21 cellular contexts compared by ENCODE assay signal in genomic region chr9:25613709-25614108, GRCh38.
DNase-seq lines count a peak whose midpoint lies in the region; ATAC-seq, FAIRE-seq and TF ChIP-seq lines count a peak whose summit lies in the region.
"Had no signal": no experiment of that assay in that cellular context is flagged by ENCODE, and none has a peak within 500 bp of the region (broad histone marks: within the 10 kb centered on the region; RNA-seq: fewer than 3 reads in every experiment).

No MANE protein-coding gene starts in this region.

- no peak for FAIRE-seq in keratinocyte (lab: Jason Lieb, UNC)
- FAIRE-seq: G401.6, GM12892, H54 had no signal

- no peak overlapping the region for H3K27ac ChIP-seq in mammary epithelial cell (ENCODE audit: insufficient read depth, low read depth, low read length)
- no peak overlapping the region for H3K27ac ChIP-seq in breast epithelium
- H3K27ac ChIP-seq in keratinocyte (ENCODE audit: control insufficient read depth, insufficient read depth, low read length): no peak overlapping the region
- H3K27ac ChIP-seq in prostate gland: no peak overlapping the region
- H3K27ac ChIP-seq: 22Rv1, BLaER1, C4-2B, GM23248 had no signal

- H3K36me3 ChIP-seq in mammary epithelial cell (ENCODE audit: insufficient read depth, low read length): no peaks in the 10 kb centered on the region
- H3K36me3 ChIP-seq in breast epithelium: no peaks in the 10 kb centered on the region
- H3K36me3 ChIP-seq in keratinocyte (ENCODE audit: control insufficient read depth in 2 of 2, extremely low read depth in 1 of 2, insufficient read depth in 2 of 2, low read length in 2 of 2): no peaks in the 10 kb centered on the region
- no peaks in the 10 kb centered on the region for H3K36me3 ChIP-seq in prostate gland
- H3K36me3 ChIP-seq: BLaER1 had no signal

- TF ChIP-seq CTCF in mammary epithelial cell (conservative IDR thresholded peaks at IDR 0.05 in 1 of 2, IDR thresholded peaks at IDR 0.05 in 1 of 2; ENCODE audit: extremely low read depth in 1 of 2, insufficient read depth in 1 of 2, low read depth in 1 of 2, low read length in 2 of 2): no peak
- no peak for TF ChIP-seq CTCF in breast epithelium (IDR thresholded peaks at IDR 0.05)
- TF ChIP-seq CTCF in epithelial cell of esophagus (IDR thresholded peaks at IDR 0.05; ENCODE audit: insufficient read depth, low read depth, low read length, missing control alignments): no peak
- no peak for TF ChIP-seq CTCF in keratinocyte (optimal IDR thresholded peaks at IDR 0.05 in 1 of 3, IDR thresholded peaks at IDR 0.05 in 1 of 3, conservative IDR thresholded peaks at IDR 0.05 in 1 of 3; ENCODE audit: extremely low read depth in 1 of 3, insufficient read depth in 2 of 3, low read length in 3 of 3)
- TF ChIP-seq CTCF in prostate gland (IDR thresholded peaks at IDR 0.05): no peak

- H2AFZ ChIP-seq in mammary epithelial cell (ENCODE audit: low read depth, low read length): peak overlapping the region; percentile 32
- peak overlapping the region; percentile 63 for H2AFZ ChIP-seq in keratinocyte (ENCODE audit: control insufficient read depth, low read length)
- H2AFZ ChIP-seq: GM23248 had no signal

- WGBS in mammary epithelial cell (ENCODE audit: low coverage, missing lambda C conversion rate): 22% methylated on average over 3 of the region's 3 CpGs
- 38% methylated on average over 3 of the region's 3 CpGs for WGBS in prostate gland

- in situ Hi-C loops in mammary epithelial cell (cut with MboI; ENCODE audit: low sequenced_read_pairs in 2 of 2): no loop called here

- H3K4me1 ChIP-seq in mammary epithelial cell (ENCODE audit: insufficient read depth, low read length) (no peaks in the 10 kb centered on the region), breast epithelium (no peaks in the 10 kb centered on the region), keratinocyte (ENCODE audit: control insufficient read depth, extremely low read depth, insufficient read depth, low read length) (no peaks in the 10 kb centered on the region), prostate gland (replicated peaks) (no peaks in the 10 kb centered on the region)
- H3K4me1 ChIP-seq: BLaER1, Caco-2 had no signal

- H3K4me3 ChIP-seq in mammary epithelial cell (replicated peaks in 1 of 3; ENCODE audit: insufficient read depth in 1 of 3, low read depth in 2 of 3, low read length in 3 of 3): no peak overlapping the region
- no peak overlapping the region for H3K4me3 ChIP-seq in breast epithelium
- H3K4me3 ChIP-seq in epithelial cell of esophagus (ENCODE audit: low read length): no peak overlapping the region
- no peak overlapping the region for H3K4me3 ChIP-seq in keratinocyte (ENCODE audit: control insufficient read depth in 2 of 3, extremely low read depth in 1 of 3, insufficient read depth in 2 of 3, low read depth in 1 of 3, low read length in 3 of 3)
- no peak overlapping the region for H3K4me3 ChIP-seq in prostate gland
- H3K4me3 ChIP-seq: BLaER1, GM23248 had no signal

- intact Hi-C loops in mammary epithelial cell (cut with micrococcal nuclease) (no loop called here), breast epithelium (cut with DNase I; ENCODE audit: low total_unique reads) (no loop called here), prostate gland (cut with DNase I) (no loop called here)

- H3K9ac ChIP-seq in mammary epithelial cell (ENCODE audit: insufficient read depth, low read length) (no peak overlapping the region), keratinocyte (ENCODE audit: control insufficient read depth, extremely low read depth, insufficient read depth, low read length) (no peak overlapping the region)
- H3K9ac ChIP-seq: BLaER1, GM23248 had no signal

- TF ChIP-seq POLR2A in breast epithelium (IDR thresholded peaks at IDR 0.05): no peak
- no peak for TF ChIP-seq POLR2A in prostate gland (IDR thresholded peaks at IDR 0.05)

- no TSS peak for BruUV-seq in mammary epithelial cell (replicated peaks; lab: Mats Ljungman, UMichigan)

- DNase-seq in mammary epithelial cell: no peak
- no peak for DNase-seq in breast epithelium (ENCODE audit: low spot score in 2 of 2)
- DNase-seq in epithelial cell of esophagus (ENCODE audit: low read depth): peak; percentile 63
- no peak for DNase-seq in keratinocyte (ENCODE audit: low read depth, low spot score)
- peak; percentile 5 for DNase-seq in prostate gland (ENCODE audit: low spot score)
- DNase-seq in NCI-H2171 treated with DMSO at 0.1 percent for 48 hours (lab: John Stamatoyannopoulos, UW): no peak
- DNase-seq in amygdala (lab: John Stamatoyannopoulos, UW): no peak
- DNase-seq: Caco-2; CD4-positive, CD25-positive, alpha-beta regulatory T cell; CD8-positive, alpha-beta T cell; DMS153; DND-41; GM23248; HCEC 1CT had no signal

- H3K79me2 ChIP-seq in mammary epithelial cell (ENCODE audit: insufficient read depth, low read length): no peaks in the 10 kb centered on the region
- H3K79me2 ChIP-seq in keratinocyte (ENCODE audit: control insufficient read depth, insufficient read depth, low read length): no peaks in the 10 kb centered on the region

- H3K9me3 ChIP-seq in mammary epithelial cell (replicated peaks; ENCODE audit: insufficient read depth, low read length) (no peaks in the 10 kb centered on the region), breast epithelium (no peaks in the 10 kb centered on the region), keratinocyte (ENCODE audit: control insufficient read depth, low read depth, low read length) (no peaks in the 10 kb centered on the region), prostate gland (no peaks in the 10 kb centered on the region)
- H3K9me3 ChIP-seq: BLaER1, Caco-2 had no signal

- dilution Hi-C loops in mammary epithelial cell (cut with HindIII; ENCODE audit: low sequenced_read_pairs) (no loop called here), keratinocyte (cut with MboI; ENCODE audit: extremely low pct_ligation_motif_present, low sequenced_read_pairs) (no loop called here)

- H3K27me3 ChIP-seq in mammary epithelial cell (ENCODE audit: insufficient read depth, low read length) (no peaks in the 10 kb centered on the region), breast epithelium (no peaks in the 10 kb centered on the region), keratinocyte (ENCODE audit: control insufficient read depth, extremely low read depth, insufficient read depth, low read length) (no peaks in the 10 kb centered on the region), prostate gland (replicated peaks; ENCODE audit: insufficient read depth) (no peaks in the 10 kb centered on the region)
- H3K27me3 ChIP-seq: BLaER1 had no signal

- H3K4me2 ChIP-seq in mammary epithelial cell (ENCODE audit: insufficient read depth, low read depth, low read length) (no peak overlapping the region), keratinocyte (ENCODE audit: control insufficient read depth, extremely low read depth, insufficient read depth, low read depth, low read length) (no peak overlapping the region)
- H3K4me2 ChIP-seq: BLaER1 had no signal

- H4K20me1 ChIP-seq in mammary epithelial cell (ENCODE audit: insufficient read depth, low read length) (no peaks in the 10 kb centered on the region), keratinocyte (ENCODE audit: control insufficient read depth, extremely low read depth, insufficient read depth, low read length) (no peaks in the 10 kb centered on the region)
- H4K20me1 ChIP-seq: BLaER1 had no signal

- H3K9me1 ChIP-seq in keratinocyte (ENCODE audit: control insufficient read depth, extremely low read depth, insufficient read depth, low read length): no peaks in the 10 kb centered on the region

- CTCF ChIA-PET in mammary epithelial cell (lab: Charles Lee; ENCODE audit: low non-redundant PET): no interaction called here

- no peak for ATAC-seq in GM19351 (IDR thresholded peaks at IDR 0.05; ENCODE audit: unreplicated experiment)
- ATAC-seq: CD8-positive, alpha-beta T cell had no signal

Comparison
In these comparisons a context has a peak if more than half of its experiments do, and no peak if none do; other contexts are left out.
1. DNase-seq: peak in epithelial cell of esophagus (single experiment) and prostate gland (single experiment); none in mammary epithelial cell (single experiment), breast epithelium (0 of 2), keratinocyte (single experiment), NCI-H2171 treated with DMSO at 0.1 percent for 48 hours (single experiment) and amygdala (0 of 56).